ENCODE assay signal across 8 cellular contexts in the genomic region with DNA sequence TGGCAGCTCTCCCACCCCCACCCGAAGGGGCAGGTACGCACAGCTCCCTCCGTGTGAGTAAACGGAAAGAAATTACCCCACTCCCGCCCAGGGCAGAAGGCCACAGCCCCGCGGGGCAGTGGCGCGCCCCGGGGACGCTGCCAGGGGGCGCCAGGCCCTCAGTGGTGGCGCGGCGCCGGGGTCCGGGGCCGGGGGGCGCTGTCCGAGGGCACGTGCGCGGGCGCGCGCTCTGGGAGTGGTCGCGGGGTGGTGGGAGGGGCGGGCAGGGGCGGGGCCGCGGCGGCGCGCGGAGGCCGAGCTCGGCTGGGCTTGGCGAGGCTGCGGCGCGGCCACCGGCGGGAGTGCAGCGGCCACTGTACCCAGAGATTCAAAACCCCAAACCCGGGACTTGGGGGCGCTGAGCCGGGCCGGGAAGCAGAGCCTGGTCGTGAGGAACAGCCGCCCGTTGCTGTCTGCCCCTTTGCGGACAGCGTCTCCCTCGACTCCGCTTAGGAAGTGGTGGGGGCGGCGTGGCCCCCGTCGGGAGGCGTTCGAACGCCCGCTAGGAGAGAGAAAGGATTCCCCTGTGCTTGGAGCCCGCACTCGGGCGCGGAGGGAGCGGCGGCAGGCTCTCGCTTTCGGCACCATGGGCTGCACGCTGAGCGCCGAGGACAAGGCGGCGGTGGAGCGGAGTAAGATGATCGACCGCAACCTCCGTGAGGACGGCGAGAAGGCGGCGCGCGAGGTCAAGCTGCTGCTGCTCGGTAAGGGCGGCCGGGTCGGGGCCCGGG. TPM values are rescaled to one million over a fixed set of nuclear protein-coding genes. Genes with fewer than 3 reads are reported as not detected.
DNase-seq lines count a peak whose midpoint lies in the region; ATAC-seq, FAIRE-seq and TF ChIP-seq lines count a peak whose summit lies in the region.

A gene (plus strand): TSS at position 296 of the 770 bp plus-strand sequence. CDS start 330 bp downstream, at position 626.

- no peaks in the 10 kb centered on the region for H3K9me3 ChIP-seq in HAP-1
- no peaks in the 10 kb centered on the region for H3K9me3 ChIP-seq in esophagus squamous epithelium
- no peaks in the 10 kb centered on the region for H3K9me3 ChIP-seq in mucosa of descending colon

- TF ChIP-seq CTCF in D721Med (IDR thresholded peaks at IDR 0.05; ENCODE audit: insufficient read depth, missing control alignments) (peak; percentile 52), esophagus squamous epithelium (IDR thresholded peaks at IDR 0.05) (peak in 5 of 6 experiments; percentile 11 to 58 (median 41)), mucosa of descending colon (IDR thresholded peaks at IDR 0.05) (peak; percentile 9)

- H3K4me3 ChIP-seq in HAP-1 (peak within 1 kb of the TSS; percentile 95), esophagus squamous epithelium (peak within 1 kb of the TSS; percentile 86 to 95 (median 92)), mucosa of descending colon (peak within 1 kb of the TSS; percentile 84)

- peak; percentile 26 for DNase-seq in D721Med (ENCODE audit: insufficient read length, low spot score)
- DNase-seq in HAP-1 (ENCODE audit: low spot score in 2 of 2): peak; percentile 61 to 87
- peak; percentile 83 for DNase-seq in NCI-H2171 (lab: John Stamatoyannopoulos, UW)
- peak; percentile 15 to 18 (median 15) for DNase-seq in activated CD8-positive, alpha-beta memory T cell treated with anti-CD3 and anti-CD28 coated beads for 48 hours (ENCODE audit: low read depth in 2 of 3, low spot score in 2 of 3)
- no peak for DNase-seq in esophagus squamous epithelium (lab: John Stamatoyannopoulos, UW)
- peak; percentile 67 to 80 (median 73) for DNase-seq in mucosa of descending colon
- peak in 46 of 49 donors; percentile 24 to 95 (median 76) for DNase-seq in substantia nigra (lab: John Stamatoyannopoulos, UW)

- no peak for FAIRE-seq in D721Med (lab: Jason Lieb, UNC)

- intact Hi-C loops in esophagus squamous epithelium (cut with DNase I) (no loop called here), mucosa of descending colon (cut with DNase I, micrococcal nuclease) (no loop called here)

- in situ Hi-C loops in HAP-1 (cut with MboI; ENCODE audit: low sequenced_read_pairs): loop anchor here (25.0 kb wide), 1 partner anchor 278 kb away; no protein-coding TSS in a partner anchor

- H3K36me3 ChIP-seq in HAP-1 (replicated peaks) (no peaks in the 10 kb centered on the region; the same call in 1 of the 2 replicates), esophagus squamous epithelium (no peaks in the 10 kb centered on the region), mucosa of descending colon (ENCODE audit: low read depth) (no peaks in the 10 kb centered on the region)

- whole genome bisulfite sequencing in esophagus squamous epithelium, 2 donors: 1 to 20% methylated on average over 2 to 18 of the region's 92 CpGs

- H3K27ac ChIP-seq in esophagus squamous epithelium (peak within 1 kb of the TSS; percentile 93 to 98 (median 95)), substantia nigra (ENCODE audit: low read depth, low read length, poor library complexity, severe bottlenecking) (peak within 1 kb of the TSS; percentile 98)

- H3K4me1 ChIP-seq in HAP-1: peaks cover 26% of the 10 kb centered on the region
- H3K4me1 ChIP-seq in esophagus squamous epithelium: peaks cover 0 to 52% (median 29%) of the 10 kb centered on the region in 3 donors
- peaks cover 13% of the 10 kb centered on the region for H3K4me1 ChIP-seq in mucosa of descending colon (ENCODE audit: low read depth)

- peak in 2 of 4 donors; percentile 56 to 69 for TF ChIP-seq POLR2A in esophagus squamous epithelium (IDR thresholded peaks at IDR 0.05)

- H3K27me3 ChIP-seq in HAP-1 (ENCODE audit: low read depth): no peaks in the 10 kb centered on the region
- H3K27me3 ChIP-seq in esophagus squamous epithelium: peaks cover 0 to 4% (median 0%) of the 10 kb centered on the region in 4 donors

- ATAC-seq in mucosa of descending colon (peak; percentile 79), GM21447 (IDR thresholded peaks at IDR 0.05; ENCODE audit: unreplicated experiment) (no peak)

RNA-seq across cellular contexts. Expression of the gene that starts here (rescaled TPM):
- total RNA-seq in esophagus squamous epithelium (10 to 100 TPM; 27.3 to 46.3 (median 38.8) TPM), mucosa of descending colon (10 to 100 TPM; 18.1 to 59.3 (median 23.1) TPM)
